8 cellular contexts compared by ENCODE assay signal in genomic region chr1:7401814-7402547, GRCh38.
DNase-seq lines count a peak whose midpoint lies in the region; ATAC-seq and TF ChIP-seq lines count a peak whose summit lies in the region.

No MANE protein-coding gene starts in this region.

- DNase-seq in GM03348 (ENCODE audit: low spot score) = peak; percentile 92
- DNase-seq in RKO (ENCODE audit: low spot score) = peak; percentile 96
- DNase-seq in fibroblast of mammary gland (ENCODE audit: low read depth) = peak; percentile 99
- DNase-seq in putamen (ENCODE audit: low spot score) = peak; percentile 79
- DNase-seq in sciatic nerve (ENCODE audit: low spot score) = no peak
- DNase-seq in activated T-cell treated with anti-CD3 and anti-CD28 coated beads for 4 hours = no peak
- DNase-seq in GM13976 (ENCODE audit: low spot score) = no peak
- DNase-seq in NCI-H1436 (lab: John Stamatoyannopoulos, UW) = no peak

- no peak overlapping the region for H3K4me3 ChIP-seq in fibroblast of mammary gland (ENCODE audit: control insufficient read depth, low read depth, low read length)

- intact Hi-C loops in sciatic nerve (cut with DNase I) = no loop called here

- no peak for TF ChIP-seq CTCF in fibroblast of mammary gland (conservative IDR thresholded peaks at IDR 0.05; ENCODE audit: control insufficient read depth, insufficient read depth, low read depth, low read length)
- no peak for TF ChIP-seq CTCF in GM13976 (IDR thresholded peaks at IDR 0.05; ENCODE audit: borderline replicate concordance, control extremely low read depth, extremely low read depth, insufficient read depth, missing control alignments)

- no peak for ATAC-seq in sciatic nerve

- in situ Hi-C loops in GM13976 (cut with MboI; ENCODE audit: low sequenced_read_pairs, unreplicated experiment) = no loop called here

Comparison
In these comparisons a context has a peak if more than half of its experiments do, and no peak if none do; other contexts are left out.
1. DNase-seq: peak in GM03348 (single experiment), RKO (single experiment), fibroblast of mammary gland (single experiment) and putamen (single experiment); none in sciatic nerve (single experiment), activated T-cell treated with anti-CD3 and anti-CD28 coated beads for 4 hours (single experiment), GM13976 (single experiment) and NCI-H1436 (single experiment).